ENCODE assay signal across 18 cellular contexts in the genomic region with DNA sequence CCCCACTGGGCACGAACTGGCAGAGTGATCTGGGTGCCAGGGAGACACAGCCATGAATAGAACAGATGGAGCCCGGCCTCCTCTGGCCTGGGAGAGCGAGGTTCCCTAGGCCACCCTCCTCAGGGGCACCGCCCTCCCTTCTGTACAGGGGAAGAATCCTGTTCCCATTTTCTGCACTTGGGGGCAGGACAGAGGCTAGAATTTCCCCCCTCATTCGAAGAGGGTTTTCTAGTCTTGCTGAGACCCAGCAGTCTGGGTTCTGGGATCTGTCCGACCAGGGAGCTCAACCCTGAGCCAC. TPM values are rescaled to one million over a fixed set of nuclear protein-coding genes. Genes with fewer than 3 reads are reported as not detected.
"Had no signal": no experiment of that assay in that cellular context is flagged by ENCODE, and none has a peak within 500 bp of the region (broad histone marks: within the 10 kb centered on the region; RNA-seq: fewer than 3 reads in every experiment).

No MANE protein-coding gene starts in this region.

- H3K27ac ChIP-seq: breast epithelium had no signal

- H3K9me3 ChIP-seq: breast epithelium had no signal

- H3K4me3 ChIP-seq: breast epithelium, K562 had no signal

- DNase-seq: activated CD4-positive, alpha-beta T cell treated with anti-CD3 and anti-CD28 coated beads for 4 hours; activated CD8-positive, alpha-beta memory T cell treated with anti-CD3 and anti-CD28 coated beads, Interleukin-2, amount 50 U/mL, for 48 hours; activated CD8-positive, alpha-beta T cell treated with anti-CD3 and anti-CD28 coated beads, Interleukin-2, amount 10 ng/mL, durations not matched to agents 7 days and 5 days; activated naive CD4-positive, alpha-beta T cell; activated T-cell treated with anti-CD3 and anti-CD28 coated beads, Interleukin-2, amount 50 U/mL, for 1 hour; Karpas-422; NCI-H146; NCI-H187 treated with DMSO at 0.1 percent for 48 hours; NCI-H2081 treated with DMSO at 0.1 percent for 48 hours; NCI-H345; NCI-H510A; NCI-H526 treated with DMSO at 0.1 percent for 48 hours; NK-92 treated with Interleukin-12 subunit alpha and Interleukin-12 subunit beta, amount 100 ng/mL, for 24 hours; OCI-M1; SHP77 treated with DMSO at 0.1 percent for 48 hours had no signal

- H3K27me3 ChIP-seq: breast epithelium had no signal

- H3K4me1 ChIP-seq: breast epithelium had no signal

- H3K36me3 ChIP-seq: breast epithelium had no signal

RNA-seq across cellular contexts. Expression of gene COL5A1, which starts 52.7 kb away (rescaled TPM):
- total RNA-seq: SK-MEL-5 had no signal
